In genomic region chr15:56242576-56243116, GRCh38 we compare ENCODE assay signal across 8 cellular contexts. TPM values are rescaled to one million over a fixed set of nuclear protein-coding genes. Genes with fewer than 3 reads are reported as not detected.
DNase-seq lines count a peak whose midpoint lies in the region; ATAC-seq and TF ChIP-seq lines count a peak whose summit lies in the region.

No MANE protein-coding gene starts in this region.

- peaks cover 50% of the 10 kb centered on the region for H3K4me1 Mint-ChIP-seq in activated T-cell treated with anti-CD3 and anti-CD28 coated beads, Interleukin-2, amount 50 U/mL, for 24 hours (ENCODE audit: low read depth)

- H3K4me2 ChIP-seq in SU-DHL-6 (ENCODE audit: low read depth, low read length, poor library complexity, severe bottlenecking) (peak overlapping the region; percentile 85), fibroblast of lung (ENCODE audit: extremely low read depth, insufficient read depth, low read length) (peak overlapping the region; percentile 83)

- H2AFZ ChIP-seq in SU-DHL-6 (ENCODE audit: low read depth, low read length, severe bottlenecking) = no peak overlapping the region
- no peak overlapping the region for H2AFZ ChIP-seq in fibroblast of lung (ENCODE audit: low read length)

- H3K4me1 ChIP-seq in fibroblast of lung (ENCODE audit: control insufficient read depth, extremely low read depth, insufficient read depth, low read length) = peaks cover 5% of the 10 kb centered on the region

- no peaks in the 10 kb centered on the region for H3K9me2 ChIP-seq in SU-DHL-6 (replicated peaks; ENCODE audit: insufficient read depth, low read length)

- no peaks in the 10 kb centered on the region for H3K27me3 Mint-ChIP-seq in activated T-cell treated with anti-CD3 and anti-CD28 coated beads, Interleukin-2, amount 50 U/mL, for 24 hours

- H3K27ac Mint-ChIP-seq in activated T-cell treated with anti-CD3 and anti-CD28 coated beads, Interleukin-2, amount 50 U/mL, for 24 hours = peak overlapping the region; percentile 87

- TF ChIP-seq CTCF in SU-DHL-6 (IDR thresholded peaks at IDR 0.05; ENCODE audit: insufficient read depth, low read length, poor library complexity, severe bottlenecking) (no peak), fibroblast of lung (conservative IDR thresholded peaks at IDR 0.05 in 1 of 2, IDR thresholded peaks at IDR 0.05 in 1 of 2; ENCODE audit: low read depth in 1 of 2, low read length in 2 of 2) (no peak), retinal pigment epithelial cell (conservative IDR thresholded peaks at IDR 0.05; ENCODE audit: low read depth, low read length) (no peak)

- H3K27me3 ChIP-seq in SU-DHL-6 (ENCODE audit: low read length) (no peaks in the 10 kb centered on the region), fibroblast of lung (ENCODE audit: control insufficient read depth, insufficient read depth, low read length) (no peaks in the 10 kb centered on the region)

- H3K36me3 ChIP-seq in SU-DHL-6 (ENCODE audit: low read length) = peaks cover 6% of the 10 kb centered on the region; the same call in 1 of the 2 replicates
- no peaks in the 10 kb centered on the region for H3K36me3 ChIP-seq in fibroblast of lung (ENCODE audit: control insufficient read depth, insufficient read depth, low read length)

- peaks cover 9% of the 10 kb centered on the region for H4K20me1 ChIP-seq in SU-DHL-6 (ENCODE audit: low read depth, low read length)
- H4K20me1 ChIP-seq in fibroblast of lung (ENCODE audit: control insufficient read depth, extremely low read depth, insufficient read depth, low read length) = no peaks in the 10 kb centered on the region

- no peak for DNase-seq in activated T-cell treated with anti-CD3 and anti-CD28 coated beads, Interleukin-2, amount 50 U/mL, for 24 hours
- DNase-seq in activated T-cell treated with anti-CD3 and anti-CD28 coated beads, Interleukin-2, amount 50 U/mL, for 48 hours = no peak
- DNase-seq in fibroblast of lung (ENCODE audit: low read depth in 2 of 2) (peak in 1 of 2 donors; percentile 12), retinal pigment epithelial cell (ENCODE audit: low read depth) (no peak), GM19238 (ENCODE audit: insufficient read length, low spot score) (no peak), hepatic stellate cell (ENCODE audit: low spot score) (no peak)

- H3K36me3 Mint-ChIP-seq in activated T-cell treated with anti-CD3 and anti-CD28 coated beads, Interleukin-2, amount 50 U/mL, for 24 hours (ENCODE audit: low read depth) = peaks cover 25% of the 10 kb centered on the region

- H3K27ac ChIP-seq in SU-DHL-6 (ENCODE audit: low read depth, low read length) (peak overlapping the region; percentile 89), fibroblast of lung (ENCODE audit: insufficient read depth, low read length) (no peak overlapping the region)

- H3K4me3 ChIP-seq in SU-DHL-6 (ENCODE audit: insufficient read depth, low read length, poor library complexity, severe bottlenecking) (peak overlapping the region; percentile 94), fibroblast of lung (replicated peaks in 1 of 4; ENCODE audit: control extremely low read depth in 1 of 4, insufficient read depth in 1 of 4, low read depth in 3 of 4, low read length in 4 of 4) (peak overlapping the region; percentile 56 to 99 (median 77)), retinal pigment epithelial cell (ENCODE audit: low read length) (peak overlapping the region; percentile 63)

- H3K9me3 Mint-ChIP-seq in activated T-cell treated with anti-CD3 and anti-CD28 coated beads, Interleukin-2, amount 50 U/mL, for 24 hours = no peaks in the 10 kb centered on the region

- peaks cover 24% of the 10 kb centered on the region for H3F3A ChIP-seq in SU-DHL-6 (ENCODE audit: insufficient read depth)

- H3K9ac ChIP-seq in SU-DHL-6 (ENCODE audit: low read length) (peak overlapping the region; percentile 74), fibroblast of lung (ENCODE audit: insufficient read depth, low read length) (no peak overlapping the region)

- H3K4me3 Mint-ChIP-seq in activated T-cell treated with anti-CD3 and anti-CD28 coated beads, Interleukin-2, amount 50 U/mL, for 24 hours = peak overlapping the region; percentile 90

- H3K79me2 ChIP-seq in SU-DHL-6 (ENCODE audit: insufficient read depth, low read length) = peaks cover 63% of the 10 kb centered on the region
- H3K79me2 ChIP-seq in fibroblast of lung (ENCODE audit: control insufficient read depth, insufficient read depth, low read length) = peaks cover 49% of the 10 kb centered on the region

- ATAC-seq in GM21381 (IDR thresholded peaks at IDR 0.05; ENCODE audit: unreplicated experiment) = no peak

- H3K9me3 ChIP-seq in SU-DHL-6 (ENCODE audit: insufficient read depth, low read length) (no peaks in the 10 kb centered on the region), fibroblast of lung (ENCODE audit: control insufficient read depth, insufficient read depth, low read depth, low read length) (no peaks in the 10 kb centered on the region)

RNA-seq across cellular contexts. Expression of gene RFX7, which starts 1.0 kb away (rescaled TPM):
- 5.6 and 6.9 TPM in 2 replicates for total RNA-seq in fibroblast of lung
- 5.4 and 5.7 TPM in 2 replicates for polyA plus RNA-seq in fibroblast of lung
- polyA plus RNA-seq in fibroblast of lung (2012) = 5.4 and 8.1 TPM in 2 replicates
- 11.6 and 20.7 TPM in 2 replicates for polyA minus RNA-seq in fibroblast of lung (ENCODE audit: low replicate concordance)
